In genomic region chr19:4877753-4878490, GRCh38 we compare ENCODE assay signal across 10 cellular contexts. TPM values are rescaled to one million over a fixed set of nuclear protein-coding genes. Genes with fewer than 3 reads are reported as not detected.
DNase-seq lines count a peak whose midpoint lies in the region; ATAC-seq and TF ChIP-seq lines count a peak whose summit lies in the region.
"Had no signal": no experiment of that assay in that cellular context is flagged by ENCODE, and none has a peak within 500 bp of the region (broad histone marks: within the 10 kb centered on the region; RNA-seq: fewer than 3 reads in every experiment).

No MANE protein-coding gene starts in this region.

- H3K4me1 ChIP-seq in mesodermal cell (ENCODE audit: control insufficient read depth, insufficient read depth, low read length, poor library complexity, severe bottlenecking): peaks cover 12% of the 10 kb centered on the region

- H3K9me3 ChIP-seq in mesodermal cell (ENCODE audit: control insufficient read depth, low read length): no peaks in the 10 kb centered on the region
- H3K9me3 ChIP-seq: ovary had no signal

- 47 to 55% methylated on average over 24 to 25 of the region's 30 CpGs for WGBS in mesodermal cell (ENCODE audit: insufficient coverage in 2 of 2), 2 experiments

- H3K36me3 ChIP-seq in mesodermal cell (ENCODE audit: control insufficient read depth, insufficient read depth, low read length): no peaks in the 10 kb centered on the region
- H3K36me3 ChIP-seq: ovary had no signal

- peak overlapping the region; percentile 37 for H3K4me3 ChIP-seq in coronary artery
- H3K4me3 ChIP-seq in mesodermal cell (ENCODE audit: extremely low read depth, insufficient read depth, low read length, poor library complexity, severe bottlenecking): no peak overlapping the region
- H3K4me3 ChIP-seq: ovary had no signal

- DNase-seq in NCI-H1092 (lab: John Stamatoyannopoulos, UW): peak; percentile 39
- peak; percentile 82 for DNase-seq in coronary artery (ENCODE audit: low spot score)
- peak; percentile 94 for DNase-seq in superior temporal gyrus (ENCODE audit: extremely low spot score)
- DNase-seq in mucosa of gallbladder (ENCODE audit: low spot score): no peak
- no peak for DNase-seq in DMS153 treated with DMSO at 0.1 percent for 48 hours (lab: John Stamatoyannopoulos, UW; ENCODE audit: unreplicated experiment)
- DNase-seq in activated naive CD4-positive, alpha-beta T cell treated with Interleukin-2 at 50 U/mL for 16 hours: no peak
- DNase-seq: ovary had no signal

- no peak for ATAC-seq in HG02642 (IDR thresholded peaks at IDR 0.05; ENCODE audit: poor library complexity, unreplicated experiment)

- H3K27ac ChIP-seq in coronary artery (peak overlapping the region; percentile 34 to 66), mesodermal cell (ENCODE audit: low read depth, low read length, severe bottlenecking) (peak overlapping the region; percentile 66)
- H3K27ac ChIP-seq: ovary had no signal

- no peak for TF ChIP-seq CTCF in coronary artery (IDR thresholded peaks at IDR 0.05)

RNA-seq across cellular contexts. Expression of gene PLIN3, which starts 10.5 kb away (rescaled TPM):
- 120 TPM for polyA plus RNA-seq in mesodermal cell (2013, experiment 1 of 2)
- polyA plus RNA-seq in mesodermal cell (2013, experiment 2 of 2): 106 TPM
- total RNA-seq in mucosa of gallbladder: 60.2 TPM

RNA-seq across cellular contexts. Expression of gene ARRDC5, which starts 24.8 kb away (rescaled TPM):
- polyA plus RNA-seq in mesodermal cell (2013, experiment 1 of 2): not detected
- polyA plus RNA-seq in mesodermal cell (2013, experiment 2 of 2): not detected
- total RNA-seq in mucosa of gallbladder: 0.52 TPM
- total RNA-seq: NCI-H460 had no signal

RNA-seq across cellular contexts. Expression of gene UHRF1, which starts 31.4 kb away (rescaled TPM):
- 24.0 TPM for polyA plus RNA-seq in mesodermal cell (2013, experiment 1 of 2)
- polyA plus RNA-seq in mesodermal cell (2013, experiment 2 of 2): 22.7 TPM
- 4.5 TPM for total RNA-seq in mucosa of gallbladder

RNA-seq across cellular contexts. Expression of gene TICAM1, which starts 46.4 kb away (rescaled TPM):
- polyA plus RNA-seq in mesodermal cell (2013, experiment 1 of 2): 5.9 TPM
- 5.3 TPM for polyA plus RNA-seq in mesodermal cell (2013, experiment 2 of 2)
- total RNA-seq in mucosa of gallbladder: 26.8 TPM

Comparison
In these comparisons a context has a peak if more than half of its experiments do, and no peak if none do; other contexts are left out.
1. DNase-seq: peak in NCI-H1092 (single experiment), coronary artery (single experiment) and superior temporal gyrus (single experiment); none in mucosa of gallbladder (single experiment), DMS153 treated with DMSO at 0.1 percent for 48 hours (single experiment) and activated naive CD4-positive, alpha-beta T cell treated with Interleukin-2 at 50 U/mL for 16 hours (single experiment).